In the genomic region with DNA sequence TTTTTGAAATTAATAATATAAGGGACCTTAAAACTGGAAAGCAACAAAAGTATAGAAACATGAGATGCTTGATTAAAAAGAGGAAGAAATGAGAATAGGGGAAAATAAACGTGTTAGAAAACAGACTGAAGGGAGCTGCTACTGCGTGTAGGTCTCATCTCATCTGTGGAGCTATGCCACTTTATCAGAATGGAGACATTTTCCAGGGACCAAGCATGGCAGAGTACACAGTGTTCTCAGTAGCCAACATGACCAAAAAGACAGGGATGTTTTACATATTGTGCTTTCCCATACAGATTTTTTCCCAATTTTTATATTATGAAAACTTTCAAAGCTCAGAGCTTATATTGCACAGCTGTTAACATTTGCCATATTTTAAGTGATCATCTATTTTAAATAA, we compare ENCODE assay signal across 8 cellular contexts.
"Had no signal": no experiment of that assay in that cellular context is flagged by ENCODE, and none has a peak within 500 bp of the region (broad histone marks: within the 10 kb centered on the region; RNA-seq: fewer than 3 reads in every experiment).

No MANE protein-coding gene starts in this region.

- ATAC-seq: HCT116, HepG2 had no signal

- H3K27ac ChIP-seq: GM23248, HL-60 had no signal

- H3K9me3 ChIP-seq: HAP-1 had no signal

- H3K4me3 ChIP-seq: GM23248, HAP-1 had no signal

- DNase-seq: GM23248, GOT3, H7, HFFc6 had no signal

- H3K4me1 ChIP-seq: HAP-1 had no signal
